15 cellular contexts compared by ENCODE assay signal in the genomic region with DNA sequence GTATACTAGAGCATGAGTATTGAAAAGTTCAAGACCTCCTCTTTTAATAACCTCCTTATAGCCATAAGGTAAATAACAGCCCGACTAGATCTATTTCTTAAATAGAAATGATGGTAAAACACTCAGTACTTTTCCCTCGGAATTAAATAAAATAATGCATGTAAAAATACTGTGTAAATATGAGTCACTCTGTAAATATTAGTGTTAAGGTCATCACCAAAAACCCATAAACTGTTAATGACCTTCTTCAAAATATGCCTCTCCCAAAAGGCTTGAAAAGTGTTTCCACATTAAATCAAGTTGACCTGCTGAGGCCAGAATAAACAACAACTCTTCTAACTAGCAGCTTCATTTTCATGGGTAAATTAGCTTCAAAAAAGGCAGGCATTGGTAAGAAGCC. TPM values are rescaled to one million over a fixed set of nuclear protein-coding genes. Genes with fewer than 3 reads are reported as not detected.
A peak's percentile ranks its signal among the peaks of the same experiment; 100 is the strongest.
DNase-seq lines count a peak whose midpoint lies in the region; ATAC-seq and TF ChIP-seq lines count a peak whose summit lies in the region.
"Had no signal": no experiment of that assay in that cellular context is flagged by ENCODE, and none has a peak within 500 bp of the region (broad histone marks: within the 10 kb centered on the region; RNA-seq: fewer than 3 reads in every experiment).

No MANE protein-coding gene starts in this region.

- no peak overlapping the region for H3K27ac Mint-ChIP-seq in natural killer cell

- POLR2A ChIA-PET in BJ (lab: Charles Lee), result interaction anchor here (0.7 kb wide), 1 partner anchor 484 kb away, joined by 10 read pairs; no protein-coding TSS in a partner anchor

- H3K27ac ChIP-seq in caudate nucleus (ENCODE audit: low read depth, low read length), result no peak overlapping the region
- H3K27ac ChIP-seq: BLaER1 had no signal

- no peaks in the 10 kb centered on the region for H3K36me3 Mint-ChIP-seq in natural killer cell

- CTCF ChIA-PET in BJ (lab: Yijun Ruan, JAX), result interaction anchor here (0.6 to 1.2 kb wide), 2 partner anchors 9 to 244 kb away, joined by 3 to 4 read pairs; no protein-coding TSS in a partner anchor

- ATAC-seq in left lobe of liver (peak; percentile 29), natural killer cell (no peak)

- no peaks in the 10 kb centered on the region for H3K9me3 Mint-ChIP-seq in natural killer cell

- intact Hi-C loops in natural killer cell (cut with micrococcal nuclease), result no loop called here

- TF ChIP-seq CTCF in BJ (IDR thresholded peaks at IDR 0.05; ENCODE audit: insufficient read depth, low read depth, low read length) (no peak), natural killer cell (IDR thresholded peaks at IDR 0.05) (no peak)

- H3K36me3 ChIP-seq in BJ (ENCODE audit: control insufficient read depth, insufficient read depth, low read length), result no peaks in the 10 kb centered on the region
- H3K36me3 ChIP-seq: heart left ventricle had no signal

- no peaks in the 10 kb centered on the region for H3K27me3 ChIP-seq in BJ (ENCODE audit: control insufficient read depth, insufficient read depth, low read length)
- H3K27me3 ChIP-seq: BLaER1, heart left ventricle had no signal

- no peak overlapping the region for H3K4me3 ChIP-seq in BJ (ENCODE audit: low read depth, low read length)
- H3K4me3 ChIP-seq: BLaER1, heart left ventricle had no signal

- no peak overlapping the region for H3K4me3 Mint-ChIP-seq in natural killer cell

- H3K27me3 Mint-ChIP-seq in natural killer cell (ENCODE audit: low read depth in 2 of 2), result peaks cover 12 to 15% of the 10 kb centered on the region in 2 donors

- DNase-seq in BJ (ENCODE audit: low read depth), result peak; percentile 50
- peak; percentile 74 for DNase-seq in M059J (ENCODE audit: low read depth)
- peak; percentile 45 for DNase-seq in brain pericyte (ENCODE audit: low read depth, low spot score)
- DNase-seq in left lobe of liver (ENCODE audit: low spot score), result no peak
- no peak for DNase-seq in activated T-cell treated with anti-CD3 and anti-CD28 coated beads, Interleukin-2, amount 50 U/mL, for 1 hour
- DNase-seq in caudate nucleus (lab: John Stamatoyannopoulos, UW), result no peak
- no peak for DNase-seq in natural killer cell
- no peak for DNase-seq in T-helper 9 cell
- DNase-seq: activated T-cell treated with anti-CD3 and anti-CD28 coated beads for 4 hours; central memory CD4-positive, alpha-beta T cell; heart left ventricle; MM.1S; stimulated activated naive CD4-positive, alpha-beta T cell; T1000 had no signal

- H3K4me1 Mint-ChIP-seq in natural killer cell, result no peaks in the 10 kb centered on the region

RNA-seq across cellular contexts. Expression of a gene that starts 25.3 kb away (rescaled TPM):
- 233 and 364 TPM in 2 replicates for polyA plus RNA-seq in BJ (2011; rRNA removed)
- polyA minus RNA-seq in BJ (2011; rRNA and poly(A)+ RNA removed), result 212 and 258 TPM in 2 replicates
- total RNA-seq in M059J (2014; rRNA removed; shearing (Covaris generic)), result 448 and 553 TPM in 2 replicates
- total RNA-seq in left lobe of liver, result 193 TPM
- total RNA-seq in natural killer cell, result 100 to 1,000 TPM; 393 to 417 (median 411) TPM

Comparison
In these comparisons a context has a peak if more than half of its experiments do, and no peak if none do; other contexts are left out.
1. DNase-seq: peak in BJ (single experiment), M059J (single experiment) and brain pericyte (single experiment); none in left lobe of liver (single experiment), activated T-cell treated with anti-CD3 and anti-CD28 coated beads, Interleukin-2, amount 50 U/mL, for 1 hour (single experiment), caudate nucleus (0 of 61), natural killer cell (single experiment) and T-helper 9 cell (single experiment).